In genomic region chr15:83436513-83437158, GRCh38 we compare ENCODE assay signal across 8 cellular contexts. TPM values are rescaled to one million over a fixed set of nuclear protein-coding genes. Genes with fewer than 3 reads are reported as not detected.
DNase-seq lines count a peak whose midpoint lies in the region; TF ChIP-seq lines count a peak whose summit lies in the region.

No MANE protein-coding gene starts in this region.

- peaks cover 0 to 5% of the 10 kb centered on the region in 2 donors for H3K4me1 Mint-ChIP-seq in immature natural killer cell

- H3K36me3 Mint-ChIP-seq in immature natural killer cell = no peaks in the 10 kb centered on the region

- no peak overlapping the region for H2AFZ ChIP-seq in Karpas-422 (ENCODE audit: low read length)

- 22% methylated on average over 6 of the region's 6 CpGs for WGBS in liver

- H3K4me1 ChIP-seq in Karpas-422 (ENCODE audit: low read length) (peaks cover 1% of the 10 kb centered on the region), liver (ENCODE audit: control insufficient read depth in 4 of 4, insufficient read depth in 4 of 4, low read length in 3 of 4) (no peaks in the 10 kb centered on the region)

- H3K27ac ChIP-seq in Karpas-422 (ENCODE audit: low read length) = no peak overlapping the region
- H3K27ac ChIP-seq in liver (ENCODE audit: low read depth in 1 of 2, low read length in 2 of 2) = no peak overlapping the region

- peaks cover 0 to 11% (median 0%) of the 10 kb centered on the region in 3 donors for H3K27me3 Mint-ChIP-seq in immature natural killer cell (ENCODE audit: low read depth in 3 of 3)

- no peak overlapping the region for H3K27ac Mint-ChIP-seq in immature natural killer cell

- TF ChIP-seq CTCF in astrocyte of the spinal cord (IDR thresholded peaks at IDR 0.05; ENCODE audit: low read depth, low read length) = peak; percentile 63
- no peak for TF ChIP-seq CTCF in liver (IDR thresholded peaks at IDR 0.05; ENCODE audit: low read depth, low read length, missing input control)

- H3K36me3 ChIP-seq in Karpas-422 (ENCODE audit: insufficient read depth, low read length) (no peaks in the 10 kb centered on the region), liver (ENCODE audit: control insufficient read depth in 4 of 4, insufficient read depth in 3 of 4, low read depth in 1 of 4, low read length in 3 of 4) (no peaks in the 10 kb centered on the region)

- TF ChIP-seq RAD21 in liver (IDR thresholded peaks at IDR 0.05) = peak; percentile 21 to 28

- H3K9ac ChIP-seq in Karpas-422 (ENCODE audit: low read length) (no peak overlapping the region), liver (ENCODE audit: low read depth in 1 of 2, low read length in 2 of 2) (no peak overlapping the region)

- no peaks in the 10 kb centered on the region for H3K9me2 ChIP-seq in Karpas-422 (replicated peaks; ENCODE audit: insufficient read depth, low read length)

- DNase-seq in DMS114 treated with DMSO at 0.1 percent for 48 hours (lab: John Stamatoyannopoulos, UW; ENCODE audit: unreplicated experiment) = peak; percentile 65
- peak; percentile 58 for DNase-seq in Karpas-422
- DNase-seq in astrocyte of the spinal cord (ENCODE audit: low read depth, low spot score) = peak; percentile 68
- DNase-seq in stimulated activated CD4-positive, alpha-beta T cell treated with anti-CD3 and anti-CD28 coated beads, Interleukin-1b, Interleukin-23, amount 100 ng/mL, for 48 hours = no peak
- no peak for DNase-seq in immature natural killer cell
- DNase-seq in GDM1 (lab: John Stamatoyannopoulos, UW) = no peak
- DNase-seq in effector CD8-positive, alpha-beta T cell (lab: John Stamatoyannopoulos, UW) = no peak

- H3K4me2 ChIP-seq in Karpas-422 (ENCODE audit: low read depth, low read length, poor library complexity, severe bottlenecking) = no peak overlapping the region

- no peak overlapping the region for H3K4me3 ChIP-seq in Karpas-422 (ENCODE audit: low read length)
- H3K4me3 ChIP-seq in astrocyte of the spinal cord (ENCODE audit: low read depth, low read length) = no peak overlapping the region
- H3K4me3 ChIP-seq in liver (ENCODE audit: low read depth in 1 of 3, low read length in 3 of 3) = no peak overlapping the region

- H3K4me3 Mint-ChIP-seq in immature natural killer cell = no peak overlapping the region

- no peaks in the 10 kb centered on the region for H4K20me1 ChIP-seq in Karpas-422 (ENCODE audit: insufficient read depth, low read depth, low read length)

- H3K9me3 ChIP-seq in Karpas-422 (ENCODE audit: low read length) = no peaks in the 10 kb centered on the region
- H3K9me3 ChIP-seq in liver (ENCODE audit: control insufficient read depth in 4 of 4, low read length in 3 of 4) = no peaks in the 10 kb centered on the region

- no peaks in the 10 kb centered on the region for H3K27me3 ChIP-seq in Karpas-422 (ENCODE audit: low read length)
- peaks cover 0 to 10% (median 1%) of the 10 kb centered on the region in 4 donors for H3K27me3 ChIP-seq in liver (ENCODE audit: control insufficient read depth in 4 of 4, insufficient read depth in 4 of 4, low read length in 3 of 4)

- in situ Hi-C loops in astrocyte of the spinal cord (cut with HindIII; ENCODE audit: low sequenced_read_pairs) = no loop called here

- H3K9me3 Mint-ChIP-seq in immature natural killer cell = no peaks in the 10 kb centered on the region

- H3K79me2 ChIP-seq in Karpas-422 (ENCODE audit: low read length) = no peaks in the 10 kb centered on the region

TF ChIP-seq in liver, 16 proteins besides CTCF, POLR2A, EP300 and RAD21:
- TF ChIP-seq HNF4G (IDR thresholded peaks at IDR 0.05) (no peak), FOXA1 (IDR thresholded peaks at IDR 0.05) (no peak), SP1 (IDR thresholded peaks at IDR 0.05) (no peak), YY1 (IDR thresholded peaks at IDR 0.05) (no peak), ATF3 (IDR thresholded peaks at IDR 0.05) (no peak), ZBTB33 (IDR thresholded peaks at IDR 0.05) (no peak), FOXA2 (IDR thresholded peaks at IDR 0.05) (no peak), RXRA (IDR thresholded peaks at IDR 0.05) (no peak), GABPA (IDR thresholded peaks at IDR 0.05 in 1 of 2, conservative IDR thresholded peaks at IDR 0.05 in 1 of 2) (no peak), JUND (IDR thresholded peaks at IDR 0.05) (no peak), NR2F2 (IDR thresholded peaks at IDR 0.05) (no peak), TAF1 (conservative IDR thresholded peaks at IDR 0.05) (no peak), EGR1 (IDR thresholded peaks at IDR 0.05; ENCODE audit: low read depth in 2 of 2) (no peak), HNF4A (conservative IDR thresholded peaks at IDR 0.05) (no peak)
- TF ChIP-seq, protein P1, sequence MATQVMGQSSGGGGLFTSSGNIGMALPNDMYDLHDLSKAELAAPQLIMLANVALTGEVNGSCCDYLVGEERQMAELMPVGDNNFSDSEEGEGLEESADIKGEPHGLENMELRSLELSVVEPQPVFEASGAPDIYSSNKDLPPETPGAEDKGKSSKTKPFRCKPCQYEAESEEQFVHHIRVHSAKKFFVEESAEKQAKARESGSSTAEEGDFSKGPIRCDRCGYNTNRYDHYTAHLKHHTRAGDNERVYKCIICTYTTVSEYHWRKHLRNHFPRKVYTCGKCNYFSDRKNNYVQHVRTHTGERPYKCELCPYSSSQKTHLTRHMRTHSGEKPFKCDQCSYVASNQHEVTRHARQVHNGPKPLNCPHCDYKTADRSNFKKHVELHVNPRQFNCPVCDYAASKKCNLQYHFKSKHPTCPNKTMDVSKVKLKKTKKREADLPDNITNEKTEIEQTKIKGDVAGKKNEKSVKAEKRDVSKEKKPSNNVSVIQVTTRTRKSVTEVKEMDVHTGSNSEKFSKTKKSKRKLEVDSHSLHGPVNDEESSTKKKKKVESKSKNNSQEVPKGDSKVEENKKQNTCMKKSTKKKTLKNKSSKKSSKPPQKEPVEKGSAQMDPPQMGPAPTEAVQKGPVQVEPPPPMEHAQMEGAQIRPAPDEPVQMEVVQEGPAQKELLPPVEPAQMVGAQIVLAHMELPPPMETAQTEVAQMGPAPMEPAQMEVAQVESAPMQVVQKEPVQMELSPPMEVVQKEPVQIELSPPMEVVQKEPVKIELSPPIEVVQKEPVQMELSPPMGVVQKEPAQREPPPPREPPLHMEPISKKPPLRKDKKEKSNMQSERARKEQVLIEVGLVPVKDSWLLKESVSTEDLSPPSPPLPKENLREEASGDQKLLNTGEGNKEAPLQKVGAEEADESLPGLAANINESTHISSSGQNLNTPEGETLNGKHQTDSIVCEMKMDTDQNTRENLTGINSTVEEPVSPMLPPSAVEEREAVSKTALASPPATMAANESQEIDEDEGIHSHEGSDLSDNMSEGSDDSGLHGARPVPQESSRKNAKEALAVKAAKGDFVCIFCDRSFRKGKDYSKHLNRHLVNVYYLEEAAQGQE (IDR thresholded peaks at IDR 0.05) = no peak
- TF ChIP-seq, protein P2, sequence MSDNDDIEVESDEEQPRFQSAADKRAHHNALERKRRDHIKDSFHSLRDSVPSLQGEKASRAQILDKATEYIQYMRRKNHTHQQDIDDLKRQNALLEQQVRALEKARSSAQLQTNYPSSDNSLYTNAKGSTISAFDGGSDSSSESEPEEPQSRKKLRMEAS (IDR thresholded peaks at IDR 0.05) = no peak

RNA-seq across cellular contexts. Expression of gene SH3GL3, which starts 10.5 kb away (rescaled TPM):
- not detected in 2 replicates for total RNA-seq in Karpas-422 (2014; rRNA removed; shearing (Covaris generic); ENCODE audit: low replicate concordance)
- total RNA-seq in liver = under 1 TPM in 1 of 2 donors, not detected in 1; 0.23 TPM
- not detected for polyA plus RNA-seq in liver
- polyA plus RNA-seq in immature natural killer cell = not detected

Comparison
In these comparisons a context has a peak if more than half of its experiments do, and no peak if none do; other contexts are left out.
1. DNase-seq: peak in DMS114 treated with DMSO at 0.1 percent for 48 hours (single experiment), Karpas-422 (single experiment) and astrocyte of the spinal cord (single experiment); none in stimulated activated CD4-positive, alpha-beta T cell treated with anti-CD3 and anti-CD28 coated beads, Interleukin-1b, Interleukin-23, amount 100 ng/mL, for 48 hours (single experiment), immature natural killer cell (0 of 3), GDM1 (single experiment) and effector CD8-positive, alpha-beta T cell (single experiment).